In genomic region chr21:26147535-26147934, GRCh38 we compare ENCODE assay signal across 16 cellular contexts. TPM values are rescaled to one million over a fixed set of nuclear protein-coding genes. Genes with fewer than 3 reads are reported as not detected.
A peak's percentile ranks its signal among the peaks of the same experiment; 100 is the strongest.
DNase-seq lines count a peak whose midpoint lies in the region; ATAC-seq and TF ChIP-seq lines count a peak whose summit lies in the region.
"Had no signal": no experiment of that assay in that cellular context is flagged by ENCODE, and none has a peak within 500 bp of the region (broad histone marks: within the 10 kb centered on the region; RNA-seq: fewer than 3 reads in every experiment).

No MANE protein-coding gene starts in this region.

- TF ChIP-seq CTCF in IMR-90 (conservative IDR thresholded peaks at IDR 0.05; ENCODE audit: low read depth, low read length) (no peak), brain (conservative IDR thresholded peaks at IDR 0.05) (no peak), nephron (IDR thresholded peaks at IDR 0.05; ENCODE audit: unreplicated experiment in 3 of 3) (no peak)

- H3K9me1 ChIP-seq in IMR-90 (ENCODE audit: insufficient read depth, low read length): peaks cover 16% of the 10 kb centered on the region

- H2BK5ac ChIP-seq in IMR-90 (ENCODE audit: low read depth, low read length, poor library complexity, severe bottlenecking): no peak overlapping the region

- peaks cover 42 to 55% of the 10 kb centered on the region in 2 experiments for H3K79me1 ChIP-seq in IMR-90 (ENCODE audit: low read depth in 1 of 2, low read length in 2 of 2)

- no peak overlapping the region for H2AK9ac ChIP-seq in IMR-90 (replicated peaks; ENCODE audit: low read depth, low read length, poor library complexity)

- H4K8ac ChIP-seq in IMR-90 (ENCODE audit: low read depth in 2 of 2, low read length in 2 of 2): peak overlapping the region in 1 of 2 experiments; percentile 73; a peak in 1 of 4 replicates

- no peak overlapping the region for H2BK15ac ChIP-seq in IMR-90 (ENCODE audit: low read depth, low read length)

- no peaks in the 10 kb centered on the region for H3K9me3 ChIP-seq in IMR-90 (ENCODE audit: control insufficient read depth, insufficient read depth, low read length)
- H3K9me3 ChIP-seq: BLaER1, tibial nerve had no signal

- no peak overlapping the region for H2AFZ ChIP-seq in IMR-90 (replicated peaks; ENCODE audit: low read length, poor library complexity)

- no peak overlapping the region for H3K4me2 ChIP-seq in IMR-90 (ENCODE audit: low read depth, low read length)

- H3K4me1 ChIP-seq in IMR-90 (ENCODE audit: control insufficient read depth, insufficient read depth, low read length): peaks cover 13% of the 10 kb centered on the region

- H3K4me1 Mint-ChIP-seq in brain (peaks cover 61% of the 10 kb centered on the region), nephron (peaks cover 42% of the 10 kb centered on the region)

- no peak overlapping the region for H2BK20ac ChIP-seq in IMR-90 (ENCODE audit: low read depth, low read length)

- H3K56ac ChIP-seq in IMR-90 (ENCODE audit: extremely low read depth, insufficient read depth, low read length): no peak overlapping the region

- in situ Hi-C loops in IMR-90 (cut with MboI; ENCODE audit: low sequenced_read_pairs): no loop called here

- H3K9me3 Mint-ChIP-seq in brain (peaks cover 0 to 11% (median under 1%) of the 10 kb centered on the region in 5 experiments), nephron (no peaks in the 10 kb centered on the region)

- no peak for TF ChIP-seq POLR2A in IMR-90 (IDR thresholded peaks at IDR 0.05; ENCODE audit: low read depth, low read length)

- H3K36me3 Mint-ChIP-seq in brain: peaks cover 77% of the 10 kb centered on the region
- H3K36me3 Mint-ChIP-seq in nephron (ENCODE audit: low read depth): peaks cover 52% of the 10 kb centered on the region

- no peak overlapping the region for H3K14ac ChIP-seq in IMR-90 (replicated peaks; ENCODE audit: low read depth, low read length)

- no peak for TF ChIP-seq RAD21 in IMR-90 (IDR thresholded peaks at IDR 0.05; ENCODE audit: low read length)

- H3K27me3 Mint-ChIP-seq in brain: no peaks in the 10 kb centered on the region
- no peaks in the 10 kb centered on the region for H3K27me3 Mint-ChIP-seq in nephron (ENCODE audit: low read depth)

- intact Hi-C loops in IMR-90 (cut with micrococcal nuclease): no loop called here

- no peak overlapping the region for H2AK5ac ChIP-seq in IMR-90 (ENCODE audit: low read depth, low read length)

- H3K36me3 ChIP-seq in IMR-90 (ENCODE audit: control insufficient read depth, insufficient read depth, low read length): no peaks in the 10 kb centered on the region
- H3K36me3 ChIP-seq: tibial nerve had no signal

- H3K18ac ChIP-seq in IMR-90 (ENCODE audit: low read depth, low read length): no peak overlapping the region

- H3K4me3 Mint-ChIP-seq in brain (peak overlapping the region in 1 of 5 experiments; percentile 21), nephron (no peak overlapping the region)

- peak overlapping the region; percentile 53; the same call in 1 of the 2 replicates for H4K91ac ChIP-seq in IMR-90 (ENCODE audit: insufficient read depth, low read depth, low read length)

- H3K27ac ChIP-seq in IMR-90 (ENCODE audit: insufficient read depth, low read length): no peak overlapping the region
- H3K27ac ChIP-seq: BLaER1 had no signal

- no peak overlapping the region; the same call in 1 of the 2 replicates for H3K23ac ChIP-seq in IMR-90 (ENCODE audit: low read depth, low read length)

- CTCF ChIA-PET in IMR-90 (lab: Yijun Ruan, JAX): no interaction called here

- no TSS peak for BruUV-seq in IMR-90 (replicated peaks; lab: Mats Ljungman, UMichigan)

- peak overlapping the region; percentile 47 to 95 (median 83) for H3K27ac Mint-ChIP-seq in brain
- peak overlapping the region; percentile 65 to 90 (median 90) for H3K27ac Mint-ChIP-seq in nephron

- no CpG with 5 or more reads among the region's 4 CpGs for whole genome bisulfite sequencing in IMR-90 (ENCODE audit: extremely low coverage in 2 of 2, insufficient read length in 1 of 2), 2 experiments

- peaks cover 13% of the 10 kb centered on the region; the same call in 1 of the 2 replicates for H4K20me1 ChIP-seq in IMR-90 (ENCODE audit: insufficient read depth, low read length)

- DNase-seq in D341Med (ENCODE audit: low spot score) (peak; percentile 70), IMR-90 (no peak), epidermal melanocyte (ENCODE audit: insufficient read length, low spot score) (no peak), iPS-NIHi11 (ENCODE audit: low spot score) (no peak), KG1 (lab: John Stamatoyannopoulos, UW) (no peak)
- DNase-seq: NCI-H1930; NK-92 treated with Interleukin-12 subunit alpha and Interleukin-12 subunit beta, amount 100 ng/mL, for 24 hours; retina; SIG-M5; stimulated activated CD4-positive, alpha-beta T cell treated with anti-CD3 and anti-CD28 coated beads, Interleukin-2, amount 100 ng/mL, for 48 hours had no signal

- dilution Hi-C loops in IMR-90 (cut with HindIII; ENCODE audit: low sequenced_read_pairs, unreplicated experiment): no loop called here

- no peak overlapping the region for H3K4me3 ChIP-seq in IMR-90 (ENCODE audit: insufficient read depth, low read depth, low read length)
- H3K4me3 ChIP-seq: BLaER1, GM12878, tibial nerve had no signal

- H3K9ac ChIP-seq in IMR-90 (ENCODE audit: low read depth, low read length): no peak overlapping the region
- H3K9ac ChIP-seq: BLaER1 had no signal

- ATAC-seq in IMR-90 (ENCODE audit: low read depth) (no peak), HG02588 (IDR thresholded peaks at IDR 0.05; ENCODE audit: unreplicated experiment) (no peak)
- ATAC-seq: GM12878 had no signal

- H3K27me3 ChIP-seq in IMR-90 (ENCODE audit: control insufficient read depth, insufficient read depth, low read length): no peaks in the 10 kb centered on the region
- H3K27me3 ChIP-seq: BLaER1, tibial nerve had no signal

- no peak overlapping the region for H3K4ac ChIP-seq in IMR-90 (ENCODE audit: low read depth, low read length)

- POLR2A ChIA-PET in IMR-90 (lab: Charles Lee; ENCODE audit: unreplicated experiment): no interaction called here

- no peak overlapping the region for H2BK120ac ChIP-seq in IMR-90 (ENCODE audit: low read depth, low read length)

- H4K5ac ChIP-seq in IMR-90 (ENCODE audit: low read depth, low read length): no peak overlapping the region

TF ChIP-seq in IMR-90, 13 proteins besides CTCF, POLR2A, EP300 and RAD21:
- TF ChIP-seq ELK1 (IDR thresholded peaks at IDR 0.05; ENCODE audit: borderline replicate concordance, low read depth, low read length) (no peak), CHD1 (IDR thresholded peaks at IDR 0.05; ENCODE audit: low read depth, low read length) (no peak), USF2 (IDR thresholded peaks at IDR 0.05; ENCODE audit: low read depth, low read length) (no peak), MXI1 (IDR thresholded peaks at IDR 0.05; ENCODE audit: borderline replicate concordance, low read depth, low read length) (no peak), MAZ (IDR thresholded peaks at IDR 0.05; ENCODE audit: borderline replicate concordance, low read depth, low read length) (no peak), FOS (IDR thresholded peaks at IDR 0.05; ENCODE audit: low read depth, low read length) (no peak), MAFK (IDR thresholded peaks at IDR 0.05; ENCODE audit: low read depth, low read length) (no peak), BHLHE40 (IDR thresholded peaks at IDR 0.05; ENCODE audit: low read depth, low read length) (no peak), NFE2L2 (IDR thresholded peaks at IDR 0.05; ENCODE audit: low read depth, low read length) (no peak), RCOR1 (IDR thresholded peaks at IDR 0.05; ENCODE audit: insufficient replicate concordance, low read length) (no peak), SMC3 (IDR thresholded peaks at IDR 0.05; ENCODE audit: low read depth, low read length) (no peak), CEBPB (IDR thresholded peaks at IDR 0.05; ENCODE audit: low read depth, low read length) (no peak), RFX5 (IDR thresholded peaks at IDR 0.05; ENCODE audit: low read depth, low read length) (no peak)

RNA-seq across cellular contexts. Expression of gene APP, which starts 23.0 kb away (rescaled TPM):
- total RNA-seq in IMR-90 (2012; rRNA removed): 191 and 196 TPM in 2 replicates
- 503 and 530 TPM in 2 replicates for polyA plus RNA-seq in IMR-90 (2012; rRNA removed)
- 488 and 558 TPM in 2 replicates for polyA plus RNA-seq in IMR-90 (2012; cell fraction: cytosol; rRNA removed)
- 167 and 391 TPM in 2 replicates for polyA plus RNA-seq in IMR-90 (2012; cell fraction: nucleus; rRNA removed; ENCODE audit: low replicate concordance)
- 1,114 TPM for polyA plus RNA-seq in brain (ENCODE audit: insufficient read depth, low read depth, low replicate concordance)
